18 cellular contexts compared by ENCODE assay signal in genomic region chr2:41878726-41879366, GRCh38.
A peak's percentile ranks its signal among the peaks of the same experiment; 100 is the strongest.
DNase-seq lines count a peak whose midpoint lies in the region; ATAC-seq and TF ChIP-seq lines count a peak whose summit lies in the region.
"Had no signal": no experiment of that assay in that cellular context is flagged by ENCODE, and none has a peak within 500 bp of the region (broad histone marks: within the 10 kb centered on the region; RNA-seq: fewer than 3 reads in every experiment).

No MANE protein-coding gene starts in this region.

- no peaks in the 10 kb centered on the region for H3K4me1 Mint-ChIP-seq in stimulated activated naive CD8-positive, alpha-beta T cell treated with anti-CD3 and anti-CD28 coated beads, Interleukin-15, amount 100 ng/mL, for 72 hours
- peaks cover 22% of the 10 kb centered on the region for H3K4me1 Mint-ChIP-seq in neural crest cell

- H3K27me3 ChIP-seq in heart right ventricle (no peaks in the 10 kb centered on the region), aorta (ENCODE audit: control insufficient read depth in 1 of 2, insufficient read depth in 2 of 2, low read length in 1 of 2) (no peaks in the 10 kb centered on the region)

- no peaks in the 10 kb centered on the region for H3K36me3 Mint-ChIP-seq in neural crest cell (ENCODE audit: low read depth)
- H3K36me3 Mint-ChIP-seq: activated naive CD8-positive, alpha-beta T cell had no signal

- intact Hi-C loops in heart right ventricle (cut with DNase I), result no loop called here
- intact Hi-C loops in aorta (cut with DNase I), result no loop called here

- peak; percentile 12 for ATAC-seq in stimulated activated naive CD8-positive, alpha-beta T cell treated with anti-CD3 and anti-CD28 coated beads, Interleukin-15, amount 100 ng/mL, for 72 hours
- no peak for ATAC-seq in stimulated activated naive CD8-positive, alpha-beta T cell treated with anti-CD3 and anti-CD28 coated beads, Interleukin-15, Interleukin-2, amounts not matched to agents 100 U/mL and 50 U/mL, for 24 hours
- ATAC-seq in heart right ventricle (peak in 7 of 8 donors; percentile 31 to 73 (median 48)), aorta (ENCODE audit: low FRiP score) (peak; percentile 66)

- peaks cover 20% of the 10 kb centered on the region for H3K27me3 Mint-ChIP-seq in stimulated activated naive CD8-positive, alpha-beta T cell treated with anti-CD3 and anti-CD28 coated beads, Interleukin-15, amount 100 ng/mL, for 72 hours
- H3K27me3 Mint-ChIP-seq in neural crest cell (ENCODE audit: low read depth), result no peaks in the 10 kb centered on the region
- H3K27me3 Mint-ChIP-seq: activated naive CD8-positive, alpha-beta T cell; activated T-cell treated with anti-CD3 and anti-CD28 coated beads, Interleukin-2, amount 50 U/mL, for 24 hours had no signal

- no peak overlapping the region for H3K27ac Mint-ChIP-seq in stimulated activated naive CD8-positive, alpha-beta T cell treated with anti-CD3 and anti-CD28 coated beads, Interleukin-15, amount 100 ng/mL, for 72 hours
- H3K27ac Mint-ChIP-seq in neural crest cell (ENCODE audit: unreplicated experiment), result peak overlapping the region; percentile 86
- H3K27ac Mint-ChIP-seq: activated naive CD8-positive, alpha-beta T cell; activated T-cell treated with anti-CD3 and anti-CD28 coated beads, Interleukin-2, amount 50 U/mL, for 24 hours; CD4-positive, alpha-beta T cell had no signal

- DNase-seq in stimulated activated naive CD8-positive, alpha-beta T cell treated with anti-CD3 and anti-CD28 coated beads, Interleukin-15, amount 100 ng/mL, for 72 hours, result no peak
- DNase-seq in stimulated activated naive CD8-positive, alpha-beta T cell treated with anti-CD3 and anti-CD28 coated beads, Interleukin-15, Interleukin-2, amounts not matched to agents 100 U/mL and 50 U/mL, for 24 hours, result no peak
- DNase-seq in heart right ventricle (peak in 1 of 2 donors; percentile 37), neural crest cell (ENCODE audit: low read depth, low spot score) (no peak), aorta (peak in 1 of 2 donors; percentile 63), iPS-NIHi11 (ENCODE audit: low spot score) (no peak), HCEC 1CT (no peak), HK-2 (ENCODE audit: unreplicated experiment) (no peak)
- DNase-seq: activated CD4-positive, alpha-beta T cell treated with anti-CD3 and anti-CD28 coated beads, Interleukin-2, amount 50 U/mL, for 48 hours; activated T-cell treated with anti-CD3 and anti-CD28 coated beads, Interleukin-2, amount 50 U/mL, for 24 hours; CD4-positive, alpha-beta T cell; cerebellar nuclear complex; EL; GM23248; NCI-H2029; stimulated activated CD4-positive, alpha-beta T cell treated with anti-CD3 and anti-CD28 coated beads, Interleukin-4, amount 100 ng/mL, for 4 hours had no signal

- no peaks in the 10 kb centered on the region for H3K36me3 ChIP-seq in heart right ventricle
- no peaks in the 10 kb centered on the region for H3K36me3 ChIP-seq in aorta (ENCODE audit: control insufficient read depth in 1 of 2, insufficient read depth in 2 of 2, low read length in 1 of 2)

- H3K4me1 ChIP-seq in heart right ventricle (peaks cover 0 to 18% (median 9%) of the 10 kb centered on the region in 9 donors), aorta (ENCODE audit: control insufficient read depth in 1 of 2, insufficient read depth in 2 of 2, low read length in 2 of 2) (no peaks in the 10 kb centered on the region)

- 61 to 65% methylated on average over 13 of the region's 13 CpGs for WGBS in heart right ventricle, 2 donors
- WGBS in aorta, 2 donors, result 38 to 41% methylated on average over 13 of the region's 13 CpGs

- no peak overlapping the region for H3K4me3 Mint-ChIP-seq in stimulated activated naive CD8-positive, alpha-beta T cell treated with anti-CD3 and anti-CD28 coated beads, Interleukin-15, amount 100 ng/mL, for 72 hours
- peak overlapping the region; percentile 31 for H3K4me3 Mint-ChIP-seq in neural crest cell
- H3K4me3 Mint-ChIP-seq: activated naive CD8-positive, alpha-beta T cell; activated T-cell treated with anti-CD3 and anti-CD28 coated beads, Interleukin-2, amount 50 U/mL, for 24 hours; CD4-positive, alpha-beta T cell had no signal

- no peaks in the 10 kb centered on the region for H3K9me3 Mint-ChIP-seq in stimulated activated naive CD8-positive, alpha-beta T cell treated with anti-CD3 and anti-CD28 coated beads, Interleukin-15, amount 100 ng/mL, for 72 hours
- H3K9me3 Mint-ChIP-seq in neural crest cell, result no peaks in the 10 kb centered on the region
- H3K9me3 Mint-ChIP-seq: activated T-cell treated with anti-CD3 and anti-CD28 coated beads, Interleukin-2, amount 50 U/mL, for 24 hours; CD4-positive, alpha-beta T cell had no signal

- H3K27ac ChIP-seq in heart right ventricle, result peak overlapping the region in 4 of 10 donors; percentile 9 to 31 (median 27)
- H3K27ac ChIP-seq in aorta (ENCODE audit: low read depth in 1 of 2, low read length in 2 of 2), result no peak overlapping the region
- H3K27ac ChIP-seq: GM23248 had no signal

- TF ChIP-seq CTCF in heart right ventricle (IDR thresholded peaks at IDR 0.05) (no peak), neural crest cell (conservative IDR thresholded peaks at IDR 0.05) (no peak)

- H3K9me3 ChIP-seq in heart right ventricle (no peaks in the 10 kb centered on the region), aorta (ENCODE audit: control insufficient read depth, low read length) (no peaks in the 10 kb centered on the region)
- H3K9me3 ChIP-seq: A549 had no signal

- no peak overlapping the region for H3K4me3 ChIP-seq in heart right ventricle
- no peak overlapping the region for H3K4me3 ChIP-seq in aorta (ENCODE audit: low read length in 2 of 2)
- H3K4me3 ChIP-seq: A549, GM23248 had no signal
